Comparison of ENCODE assay signal across 8 cellular contexts in genomic region chr17:62627904-62628603, GRCh38. TPM values are rescaled to one million over a fixed set of nuclear protein-coding genes. Genes with fewer than 3 reads are reported as not detected.
DNase-seq lines count a peak whose midpoint lies in the region; ATAC-seq and TF ChIP-seq lines count a peak whose summit lies in the region.

No MANE protein-coding gene starts in this region.

- TF ChIP-seq CTCF in body of pancreas (IDR thresholded peaks at IDR 0.05) (no peak), kidney epithelial cell (IDR thresholded peaks at IDR 0.05; ENCODE audit: insufficient read depth, low read length, poor library complexity, severe bottlenecking) (no peak)

- no peaks in the 10 kb centered on the region for H3K9me3 ChIP-seq in body of pancreas

- TF ChIP-seq POLR2A in body of pancreas (IDR thresholded peaks at IDR 0.05) = no peak

- H3K27ac ChIP-seq in body of pancreas = peak overlapping the region in 3 of 4 donors; percentile 8 to 65 (median 45)

- 1 to 5% methylated on average over 22 to 61 of the region's 61 CpGs for WGBS in body of pancreas, 2 donors

- ATAC-seq in body of pancreas (peak; percentile 28), HG03571 (IDR thresholded peaks at IDR 0.05; ENCODE audit: unreplicated experiment) (no peak)

- DNase-seq in NOMO-1 (lab: John Stamatoyannopoulos, UW; ENCODE audit: unreplicated experiment in 2 of 2) (peak; percentile 8 to 29), NOMO-1 treated with dmso at 0.1 percent for 144 hours (lab: John Stamatoyannopoulos, UW; ENCODE audit: unreplicated experiment) (no peak), body of pancreas (no peak), kidney epithelial cell (ENCODE audit: low read depth) (no peak), DMS79 treated with DMSO at 0.1 percent for 48 hours (lab: John Stamatoyannopoulos, UW) (no peak)
- peak; percentile 41 for DNase-seq in stimulated activated CD4-positive, alpha-beta T cell treated with anti-CD3 and anti-CD28 coated beads, Interleukin-1b, Interleukin-23, amount 100 ng/mL, for 48 hours

- peaks cover 0 to 9% of the 10 kb centered on the region in 2 donors for H3K27me3 ChIP-seq in body of pancreas
- H3K27me3 ChIP-seq in kidney epithelial cell (ENCODE audit: control insufficient read depth, insufficient read depth, low read length) = no peaks in the 10 kb centered on the region

- intact Hi-C loops in body of pancreas (cut with DNase I) = no loop called here

- H3K4me1 ChIP-seq in body of pancreas = peaks cover 21% of the 10 kb centered on the region

- H3K36me3 ChIP-seq in body of pancreas (replicated peaks in 1 of 2; ENCODE audit: insufficient read depth in 1 of 2, low read depth in 2 of 2) (no peaks in the 10 kb centered on the region), kidney epithelial cell (ENCODE audit: control insufficient read depth, insufficient read depth, low read length) (no peaks in the 10 kb centered on the region)

- H3K4me3 ChIP-seq in body of pancreas (no peak overlapping the region), kidney epithelial cell (ENCODE audit: low read depth, low read length) (peak overlapping the region; percentile 72)

TF ChIP-seq in PFSK-1, 5 proteins besides CTCF, POLR2A, EP300 and RAD21:
- TF ChIP-seq TAF1 (IDR thresholded peaks at IDR 0.05; ENCODE audit: borderline replicate concordance, insufficient read depth, low read length) = 0 out of 2 replicates have a peak, but pooled peaks have one; percentile 16
- TF ChIP-seq REST (IDR thresholded peaks at IDR 0.05; ENCODE audit: insufficient read depth in 1 of 2, low read depth in 2 of 2, low read length in 2 of 2) = no peak
- TF ChIP-seq POLR2AphosphoS5 (IDR thresholded peaks at IDR 0.05; ENCODE audit: low read depth, low read length) = no peak
- TF ChIP-seq SIN3A (IDR thresholded peaks at IDR 0.05; ENCODE audit: borderline replicate concordance, insufficient read depth, low read length) = peak; percentile 84; the same call in 1 of the 2 replicates
- peak; percentile 14 for TF ChIP-seq FOXP2 (optimal IDR thresholded peaks at IDR 0.05; ENCODE audit: borderline replicate concordance, extremely low read depth, extremely low read length, insufficient read depth)

RNA-seq across cellular contexts. Expression of gene MRC2, which starts 0.6 kb away (rescaled TPM):
- 290 TPM for polyA plus RNA-seq in PFSK-1 (2012; ENCODE audit: insufficient read length, low read depth)
- total RNA-seq in body of pancreas = 10 to 100 TPM in 1 of 2 donors, 1 to 10 TPM in 1; 7.0 to 22.1 TPM
- 45.9 and 53.0 TPM in 2 replicates for total RNA-seq in kidney epithelial cell

Comparison
In these comparisons a context has a peak if more than half of its experiments do, and no peak if none do; other contexts are left out.
1. DNase-seq: peak in NOMO-1 (2 of 2) and stimulated activated CD4-positive, alpha-beta T cell treated with anti-CD3 and anti-CD28 coated beads, Interleukin-1b, Interleukin-23, amount 100 ng/mL, for 48 hours (single experiment); none in NOMO-1 treated with dmso at 0.1 percent for 144 hours (single experiment), body of pancreas (0 of 4), kidney epithelial cell (single experiment) and DMS79 treated with DMSO at 0.1 percent for 48 hours (single experiment).